ENCODE assay signal across 8 cellular contexts in genomic region chr4:176320340-176320975, GRCh38. TPM values are rescaled to one million over a fixed set of nuclear protein-coding genes. Genes with fewer than 3 reads are reported as not detected.
DNase-seq lines count a peak whose midpoint lies in the region; TF ChIP-seq lines count a peak whose summit lies in the region.

No MANE protein-coding gene starts in this region.

- H4K20me1 ChIP-seq in hepatocyte (ENCODE audit: insufficient read depth, poor library complexity, severe bottlenecking) = peaks cover 2% of the 10 kb centered on the region

- no peak for TF ChIP-seq CTCF in GM10248 (IDR thresholded peaks at IDR 0.05; ENCODE audit: control extremely low read depth, extremely low read depth, low read depth, missing control alignments)
- no peak for TF ChIP-seq CTCF in hepatocyte (IDR thresholded peaks at IDR 0.05; ENCODE audit: poor library complexity)

- no peaks in the 10 kb centered on the region for H3K9me3 ChIP-seq in HAP-1
- H3K9me3 ChIP-seq in MG63 = no peaks in the 10 kb centered on the region
- H3K9me3 ChIP-seq in hepatocyte (ENCODE audit: low read depth) = no peaks in the 10 kb centered on the region

- no peaks in the 10 kb centered on the region for H3K9me2 ChIP-seq in hepatocyte (replicated peaks; ENCODE audit: insufficient read depth)

- peaks cover 19% of the 10 kb centered on the region for H3K4me1 ChIP-seq in HAP-1
- H3K4me1 ChIP-seq in hepatocyte (ENCODE audit: insufficient read depth) = peaks cover 10% of the 10 kb centered on the region

- H3K4me2 ChIP-seq in hepatocyte = peak overlapping the region; percentile 86

- peaks cover 49% of the 10 kb centered on the region for H3K79me2 ChIP-seq in hepatocyte

- H3K4me3 ChIP-seq in HAP-1 (peak overlapping the region; percentile 65), MG63 (peak overlapping the region; percentile 72), hepatocyte (peak overlapping the region; percentile 92)

- DNase-seq in GM10248 (ENCODE audit: extremely low spot score) (peak; percentile 87), HAP-1 (ENCODE audit: low spot score in 2 of 2) (peak; percentile 53 to 81), MG63 (peak; percentile 84), T-helper 2 cell (peak; percentile 73 to 95 (median 86)), anterior cingulate cortex (lab: John Stamatoyannopoulos, UW) (peak; percentile 28 to 89 (median 73)), hepatocyte (ENCODE audit: low spot score) (peak; percentile 92), retina (peak; percentile 91), NCI-H187 treated with DMSO at 0.1 percent for 48 hours (lab: John Stamatoyannopoulos, UW) (no peak)

- WGBS in hepatocyte (ENCODE audit: low lambda C conversion rate, missing lambda C conversion rate) = 2% methylated on average over 43 of the region's 44 CpGs

- H3K27me3 ChIP-seq in HAP-1 (ENCODE audit: low read depth) = no peaks in the 10 kb centered on the region
- H3K27me3 ChIP-seq in MG63 = no peaks in the 10 kb centered on the region
- H3K27me3 ChIP-seq in hepatocyte = no peaks in the 10 kb centered on the region

- H3K36me3 ChIP-seq in HAP-1 (replicated peaks) = no peaks in the 10 kb centered on the region
- peaks cover 9% of the 10 kb centered on the region for H3K36me3 ChIP-seq in MG63
- H3K36me3 ChIP-seq in hepatocyte (replicated peaks; ENCODE audit: insufficient read depth, low read depth) = no peaks in the 10 kb centered on the region

- CTCF ChIA-PET in GM10248 (lab: Yijun Ruan, JAX) = no interaction called here

- H3K27ac ChIP-seq in hepatocyte = peak overlapping the region; percentile 98

- in situ Hi-C loops in HAP-1 (cut with MboI; ENCODE audit: low sequenced_read_pairs) = no loop called here

- H2AFZ ChIP-seq in hepatocyte = peak overlapping the region; percentile 86

- POLR2A ChIA-PET in GM10248 (lab: Yijun Ruan, JAX) = no interaction called here

RNA-seq across cellular contexts. Expression of gene SPCS3, which starts 0.7 kb away (rescaled TPM):
- 49.2 and 94.5 TPM in 2 replicates for total RNA-seq in MG63 (2014; rRNA removed; shearing (Covaris generic); ENCODE audit: low replicate concordance)
- total RNA-seq in hepatocyte = 123 and 148 TPM in 2 replicates
- 102 and 104 TPM in 2 replicates for polyA plus RNA-seq in hepatocyte

RNA-seq across cellular contexts. Expression of gene ASB5, which starts 51.4 kb away (rescaled TPM):
- 0.32 and 3.6 TPM in 2 replicates for total RNA-seq in MG63 (2014; rRNA removed; shearing (Covaris generic); ENCODE audit: low replicate concordance)
- 0.10 TPM in 1 of 2 replicates, not detected in the other for total RNA-seq in hepatocyte
- polyA plus RNA-seq in hepatocyte = 0.30 TPM in 1 of 2 replicates, not detected in the other
